In genomic region chr3:185983495-185984141, GRCh38 we compare ENCODE assay signal across 8 cellular contexts.
DNase-seq lines count a peak whose midpoint lies in the region; ATAC-seq and TF ChIP-seq lines count a peak whose summit lies in the region.

No MANE protein-coding gene starts in this region.

- no peak overlapping the region for H3K27ac ChIP-seq in WERI-Rb-1

- peak; percentile 75 for TF ChIP-seq CTCF in WERI-Rb-1 (IDR thresholded peaks at IDR 0.05; ENCODE audit: low read depth, low read length)

- H3K27me3 ChIP-seq in WERI-Rb-1 (ENCODE audit: insufficient read depth, low read depth, severe bottlenecking) = peaks cover 5% of the 10 kb centered on the region

- H3K4me3 ChIP-seq in WERI-Rb-1 (ENCODE audit: low read depth, low read length) = peak overlapping the region; percentile 31

- H3K9me3 ChIP-seq in WERI-Rb-1 (ENCODE audit: severe bottlenecking) = no peaks in the 10 kb centered on the region

- H3K36me3 ChIP-seq in WERI-Rb-1 = no peaks in the 10 kb centered on the region

- ATAC-seq in GM19395 (IDR thresholded peaks at IDR 0.05; ENCODE audit: unreplicated experiment) = peak; percentile 61
- ATAC-seq in GM18517 (IDR thresholded peaks at IDR 0.05; ENCODE audit: unreplicated experiment) = no peak

- in situ Hi-C loops in T47D (cut with HindIII; ENCODE audit: low pct_unique_long_range_greater_than_20kb, low sequenced_read_pairs) = no loop called here

- peak; percentile 81 for DNase-seq in AG08396 (ENCODE audit: low spot score)
- DNase-seq in NCI-H2081 (lab: John Stamatoyannopoulos, UW) = peak; percentile 68 to 78
- DNase-seq in WERI-Rb-1 = peak; percentile 67
- DNase-seq in T47D (ENCODE audit: low read depth in 1 of 2, low spot score in 1 of 2) = peak; percentile 78 to 90
- DNase-seq in iPS-NIHi11 (ENCODE audit: low spot score) = peak; percentile 90
- DNase-seq in stimulated activated CD4-positive, alpha-beta T cell treated with anti-CD3 and anti-CD28 coated beads, Interleukin-15, amount 100 ng/mL, for 24 hours = peak; percentile 64
